Comparison of ENCODE assay signal across 1 cellular context in genomic region chr11:73496134-73496533, GRCh38.
A peak's percentile ranks its signal among the peaks of the same experiment; 100 is the strongest.
TF ChIP-seq lines count a peak whose summit lies in the region.

No MANE protein-coding gene starts in this region.

TF ChIP-seq in GM12878, 131 proteins besides CTCF, POLR2A, EP300 and RAD21:
- TF ChIP-seq ZBTB40 (IDR thresholded peaks at IDR 0.05; ENCODE audit: borderline replicate concordance) (peak; percentile 51; the same call in 1 of the 2 replicates), SMAD5 (IDR thresholded peaks at IDR 0.05; ENCODE audit: low read depth) (no peak), MLLT1 (IDR thresholded peaks at IDR 0.05) (peak; percentile 35; the same call in 1 of the 2 replicates)
TF ChIP-seq in GM12878: peak in this region for 2.
